In genomic region chr5:43312076-43312620, GRCh38 we compare ENCODE assay signal across 8 cellular contexts. TPM values are rescaled to one million over a fixed set of nuclear protein-coding genes. Genes with fewer than 3 reads are reported as not detected.
DNase-seq lines count a peak whose midpoint lies in the region; ATAC-seq and TF ChIP-seq lines count a peak whose summit lies in the region.

No MANE protein-coding gene starts in this region.

- intact Hi-C loops in activated T-helper 2 cell treated with anti-CD3 and anti-CD28 coated beads, Interferon-gamma antibody, Interleukin-2, Interleukin-4, amounts not matched to agents 10 μg/mL and 5 μg/mL and 100 μg/mL, durations not matched to agents 14 hours and 24 hours and 36 hours (cut with micrococcal nuclease): loop anchor here (2.0 to 5.0 kb wide), 7 partner anchors 171 to 361 kb away; partner anchors contain the start of genes C5orf34, NNT, PAIP1 and TMEM267

- H3K4me1 Mint-ChIP-seq in activated T-cell treated with anti-CD3 and anti-CD28 coated beads, Interleukin-2, amount 50 U/mL, for 24 hours (ENCODE audit: low read depth): peaks cover 86% of the 10 kb centered on the region
- peaks cover 75% of the 10 kb centered on the region for H3K4me1 Mint-ChIP-seq in activated T-helper 2 cell treated with anti-CD3 and anti-CD28 coated beads, Interferon-gamma antibody, Interleukin-2, Interleukin-4, amounts not matched to agents 10 μg/mL and 5 μg/mL and 100 μg/mL, durations not matched to agents 14 hours and 24 hours and 36 hours (ENCODE audit: low read depth)

- no peaks in the 10 kb centered on the region for H3K27me3 Mint-ChIP-seq in activated T-cell treated with anti-CD3 and anti-CD28 coated beads, Interleukin-2, amount 50 U/mL, for 24 hours
- no peaks in the 10 kb centered on the region for H3K27me3 Mint-ChIP-seq in activated T-helper 2 cell treated with anti-CD3 and anti-CD28 coated beads, Interferon-gamma antibody, Interleukin-2, Interleukin-4, amounts not matched to agents 10 μg/mL and 5 μg/mL and 100 μg/mL, durations not matched to agents 14 hours and 24 hours and 36 hours (ENCODE audit: low read depth)

- H3K27me3 ChIP-seq in kidney epithelial cell (ENCODE audit: control insufficient read depth, insufficient read depth, low read length): no peaks in the 10 kb centered on the region
- H3K27me3 ChIP-seq in tibial nerve: no peaks in the 10 kb centered on the region

- H3K36me3 Mint-ChIP-seq in activated T-cell treated with anti-CD3 and anti-CD28 coated beads, Interleukin-2, amount 50 U/mL, for 24 hours (ENCODE audit: low read depth): peaks cover 91% of the 10 kb centered on the region
- peaks cover 66% of the 10 kb centered on the region for H3K36me3 Mint-ChIP-seq in activated T-helper 2 cell treated with anti-CD3 and anti-CD28 coated beads, Interferon-gamma antibody, Interleukin-2, Interleukin-4, amounts not matched to agents 10 μg/mL and 5 μg/mL and 100 μg/mL, durations not matched to agents 14 hours and 24 hours and 36 hours (ENCODE audit: low read depth)

- H3K4me3 ChIP-seq in kidney epithelial cell (ENCODE audit: low read depth, low read length) (peak overlapping the region; percentile 99), tibial nerve (peak overlapping the region; percentile 87 to 98 (median 88))

- TF ChIP-seq CTCF in kidney epithelial cell (IDR thresholded peaks at IDR 0.05; ENCODE audit: insufficient read depth, low read length, poor library complexity, severe bottlenecking) (no peak), tibial nerve (IDR thresholded peaks at IDR 0.05) (no peak)

- H3K4me1 ChIP-seq in tibial nerve: peaks cover 0 to 53% (median 11%) of the 10 kb centered on the region in 4 donors

- peaks cover 18% of the 10 kb centered on the region for H3K9me3 Mint-ChIP-seq in activated T-cell treated with anti-CD3 and anti-CD28 coated beads, Interleukin-2, amount 50 U/mL, for 24 hours
- H3K9me3 Mint-ChIP-seq in activated T-helper 2 cell treated with anti-CD3 and anti-CD28 coated beads, Interferon-gamma antibody, Interleukin-2, Interleukin-4, amounts not matched to agents 10 μg/mL and 5 μg/mL and 100 μg/mL, durations not matched to agents 14 hours and 24 hours and 36 hours: peaks cover 15% of the 10 kb centered on the region

- ATAC-seq in HG03571 (IDR thresholded peaks at IDR 0.05; ENCODE audit: unreplicated experiment): no peak

- no peak for TF ChIP-seq EP300 in tibial nerve (IDR thresholded peaks at IDR 0.05)

- peak overlapping the region; percentile 98 for H3K4me3 Mint-ChIP-seq in activated T-cell treated with anti-CD3 and anti-CD28 coated beads, Interleukin-2, amount 50 U/mL, for 24 hours
- peak overlapping the region; percentile 98 for H3K4me3 Mint-ChIP-seq in activated T-helper 2 cell treated with anti-CD3 and anti-CD28 coated beads, Interferon-gamma antibody, Interleukin-2, Interleukin-4, amounts not matched to agents 10 μg/mL and 5 μg/mL and 100 μg/mL, durations not matched to agents 14 hours and 24 hours and 36 hours (ENCODE audit: low read depth)

- no peaks in the 10 kb centered on the region for H3K9me3 ChIP-seq in tibial nerve

- DNase-seq in activated T-cell treated with anti-CD3 and anti-CD28 coated beads, Interleukin-2, amount 50 U/mL, for 24 hours: no peak
- DNase-seq in activated T-cell treated with anti-CD3 and anti-CD28 coated beads, Interleukin-2, amount 50 U/mL, for 1 hour: no peak
- DNase-seq in activated T-helper 2 cell treated with anti-CD3 and anti-CD28 coated beads, Interferon-gamma antibody, Interleukin-2, Interleukin-4, amounts not matched to agents 10 μg/mL and 5 μg/mL and 100 μg/mL, durations not matched to agents 14 hours and 24 hours and 36 hours (ENCODE audit: low spot score): no peak
- DNase-seq in kidney epithelial cell (ENCODE audit: low read depth): no peak
- DNase-seq in tibial nerve (ENCODE audit: low spot score in 2 of 2): no peak
- DNase-seq in T1000 (lab: John Stamatoyannopoulos, UW): no peak
- no peak for DNase-seq in foreskin melanocyte

- no peak for TF ChIP-seq POLR2A in tibial nerve (IDR thresholded peaks at IDR 0.05)

- WGBS in tibial nerve, 2 donors: 18 to 25% methylated on average over 5 of the region's 5 CpGs

- peak overlapping the region; percentile 100 for H3K27ac Mint-ChIP-seq in activated T-cell treated with anti-CD3 and anti-CD28 coated beads, Interleukin-2, amount 50 U/mL, for 24 hours
- peak overlapping the region; percentile 95 for H3K27ac Mint-ChIP-seq in activated T-helper 2 cell treated with anti-CD3 and anti-CD28 coated beads, Interferon-gamma antibody, Interleukin-2, Interleukin-4, amounts not matched to agents 10 μg/mL and 5 μg/mL and 100 μg/mL, durations not matched to agents 14 hours and 24 hours and 36 hours

- H3K36me3 ChIP-seq in kidney epithelial cell (ENCODE audit: control insufficient read depth, insufficient read depth, low read length) (no peaks in the 10 kb centered on the region), tibial nerve (no peaks in the 10 kb centered on the region)

- H3K27ac ChIP-seq in tibial nerve: peak overlapping the region in 3 of 4 donors; percentile 91 to 98 (median 94)

RNA-seq across cellular contexts. Expression of gene HMGCS1, which starts 1.1 kb away (rescaled TPM):
- total RNA-seq in activated T-helper 2 cell treated with anti-CD3 and anti-CD28 coated beads, Interferon-gamma antibody, Interleukin-2, Interleukin-4, amounts not matched to agents 10 μg/mL and 5 μg/mL and 100 μg/mL, durations not matched to agents 14 hours and 24 hours and 36 hours: 232 and 233 TPM in 2 replicates
- total RNA-seq in kidney epithelial cell (64.3 and 72.8 TPM in 2 replicates), tibial nerve (10 to 100 TPM; 18.9 to 33.2 (median 20.1) TPM)
